Comparison of ENCODE assay signal across 3 cellular contexts in genomic region chr1:240973875-240974274, GRCh38.
"Had no signal": no experiment of that assay in that cellular context is flagged by ENCODE, and none has a peak within 500 bp of the region (broad histone marks: within the 10 kb centered on the region; RNA-seq: fewer than 3 reads in every experiment).

No MANE protein-coding gene starts in this region.

- DNase-seq: GDM1, GF-D8 had no signal

- H3K4me3 ChIP-seq: GM12878 had no signal

- ATAC-seq: GM12878 had no signal
